Comparison of ENCODE assay signal across 1 cellular context in the genomic region with DNA sequence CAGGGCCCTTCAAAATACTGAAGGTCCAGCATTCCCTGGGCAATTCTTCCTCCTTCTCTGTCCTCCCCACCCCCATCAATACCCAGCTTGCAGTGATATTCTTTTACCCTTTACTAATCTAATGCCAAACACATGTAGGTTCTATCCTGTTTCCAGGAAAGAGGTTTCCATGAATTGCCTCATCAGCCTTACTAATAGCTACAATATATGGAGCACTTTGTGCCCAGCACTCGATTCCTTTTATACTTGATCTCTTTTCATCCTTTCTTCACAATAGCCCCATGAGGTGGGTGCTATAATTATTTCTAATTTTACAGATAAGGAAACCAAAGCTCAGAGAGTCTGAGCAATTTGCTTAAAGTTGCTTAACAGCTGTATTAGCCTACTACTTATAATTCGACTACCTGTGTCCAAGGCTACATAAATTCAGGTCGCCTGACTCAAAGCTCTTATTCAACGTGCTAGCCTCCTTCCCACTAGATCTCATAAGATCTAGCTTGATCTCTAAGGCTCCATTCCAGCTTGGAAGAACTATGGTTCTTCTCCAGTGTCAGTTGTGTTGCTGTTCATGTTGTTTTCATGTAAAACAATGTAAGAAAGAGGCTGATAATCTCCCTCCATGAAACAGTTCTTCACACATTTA.
TF ChIP-seq lines count a peak whose summit lies in the region.

No MANE protein-coding gene starts in this region.

TF ChIP-seq in K562, 482 proteins besides CTCF, POLR2A, EP300 and RAD21 (continued from another document and continues in another):
- TF ChIP-seq, protein P1, sequence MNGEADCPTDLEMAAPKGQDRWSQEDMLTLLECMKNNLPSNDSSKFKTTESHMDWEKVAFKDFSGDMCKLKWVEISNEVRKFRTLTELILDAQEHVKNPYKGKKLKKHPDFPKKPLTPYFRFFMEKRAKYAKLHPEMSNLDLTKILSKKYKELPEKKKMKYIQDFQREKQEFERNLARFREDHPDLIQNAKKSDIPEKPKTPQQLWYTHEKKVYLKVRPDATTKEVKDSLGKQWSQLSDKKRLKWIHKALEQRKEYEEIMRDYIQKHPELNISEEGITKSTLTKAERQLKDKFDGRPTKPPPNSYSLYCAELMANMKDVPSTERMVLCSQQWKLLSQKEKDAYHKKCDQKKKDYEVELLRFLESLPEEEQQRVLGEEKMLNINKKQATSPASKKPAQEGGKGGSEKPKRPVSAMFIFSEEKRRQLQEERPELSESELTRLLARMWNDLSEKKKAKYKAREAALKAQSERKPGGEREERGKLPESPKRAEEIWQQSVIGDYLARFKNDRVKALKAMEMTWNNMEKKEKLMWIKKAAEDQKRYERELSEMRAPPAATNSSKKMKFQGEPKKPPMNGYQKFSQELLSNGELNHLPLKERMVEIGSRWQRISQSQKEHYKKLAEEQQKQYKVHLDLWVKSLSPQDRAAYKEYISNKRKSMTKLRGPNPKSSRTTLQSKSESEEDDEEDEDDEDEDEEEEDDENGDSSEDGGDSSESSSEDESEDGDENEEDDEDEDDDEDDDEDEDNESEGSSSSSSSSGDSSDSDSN (IDR thresholded peaks at IDR 0.05; ENCODE audit: borderline replicate concordance in 1 of 2, low read depth in 2 of 2, low read length in 2 of 2), result 0 out of 4 replicates have a peak, but pooled peaks of 1 of the 2 experiments have one; percentile 29
- no peak for TF ChIP-seq ZNF324 (CRISPR knock-in tag; IDR thresholded peaks at IDR 0.05)
- TF ChIP-seq HDAC1 (IDR thresholded peaks at IDR 0.05), result 0 out of 4 replicates have a peak, but pooled peaks of 1 of the 2 experiments have one; percentile 47
- TF ChIP-seq POLR3A (IDR thresholded peaks at IDR 0.05; ENCODE audit: borderline replicate concordance, extremely low read depth, insufficient read depth, insufficient read length), result no peak
- no peak for TF ChIP-seq NELFE (IDR thresholded peaks at IDR 0.05; ENCODE audit: insufficient read depth, insufficient read length)
- TF ChIP-seq DNMT1 (IDR thresholded peaks at IDR 0.05), result no peak
- no peak for TF ChIP-seq ZNF764 (CRISPR knock-in tag; IDR thresholded peaks at IDR 0.05; ENCODE audit: low read depth)
- TF ChIP-seq L3MBTL2 (IDR thresholded peaks at IDR 0.05), result no peak; the same call in 1 of the 2 replicates
- TF ChIP-seq SPI1 (IDR thresholded peaks at IDR 0.05; ENCODE audit: borderline replicate concordance, low read depth, low read length), result no peak
- no peak for TF ChIP-seq TARDBP (IDR thresholded peaks at IDR 0.05)
- no peak for TF ChIP-seq SMAD2 (IDR thresholded peaks at IDR 0.05; ENCODE audit: low read depth, low read length)
- TF ChIP-seq SMARCA4 (IDR thresholded peaks at IDR 0.05), result peak; percentile 63; the same call in 1 of the 2 replicates
- TF ChIP-seq, protein P2, sequence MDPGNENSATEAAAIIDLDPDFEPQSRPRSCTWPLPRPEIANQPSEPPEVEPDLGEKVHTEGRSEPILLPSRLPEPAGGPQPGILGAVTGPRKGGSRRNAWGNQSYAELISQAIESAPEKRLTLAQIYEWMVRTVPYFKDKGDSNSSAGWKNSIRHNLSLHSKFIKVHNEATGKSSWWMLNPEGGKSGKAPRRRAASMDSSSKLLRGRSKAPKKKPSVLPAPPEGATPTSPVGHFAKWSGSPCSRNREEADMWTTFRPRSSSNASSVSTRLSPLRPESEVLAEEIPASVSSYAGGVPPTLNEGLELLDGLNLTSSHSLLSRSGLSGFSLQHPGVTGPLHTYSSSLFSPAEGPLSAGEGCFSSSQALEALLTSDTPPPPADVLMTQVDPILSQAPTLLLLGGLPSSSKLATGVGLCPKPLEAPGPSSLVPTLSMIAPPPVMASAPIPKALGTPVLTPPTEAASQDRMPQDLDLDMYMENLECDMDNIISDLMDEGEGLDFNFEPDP (CRISPR knock-in tag; IDR thresholded peaks at IDR 0.05), result no peak
- TF ChIP-seq, protein P3, sequence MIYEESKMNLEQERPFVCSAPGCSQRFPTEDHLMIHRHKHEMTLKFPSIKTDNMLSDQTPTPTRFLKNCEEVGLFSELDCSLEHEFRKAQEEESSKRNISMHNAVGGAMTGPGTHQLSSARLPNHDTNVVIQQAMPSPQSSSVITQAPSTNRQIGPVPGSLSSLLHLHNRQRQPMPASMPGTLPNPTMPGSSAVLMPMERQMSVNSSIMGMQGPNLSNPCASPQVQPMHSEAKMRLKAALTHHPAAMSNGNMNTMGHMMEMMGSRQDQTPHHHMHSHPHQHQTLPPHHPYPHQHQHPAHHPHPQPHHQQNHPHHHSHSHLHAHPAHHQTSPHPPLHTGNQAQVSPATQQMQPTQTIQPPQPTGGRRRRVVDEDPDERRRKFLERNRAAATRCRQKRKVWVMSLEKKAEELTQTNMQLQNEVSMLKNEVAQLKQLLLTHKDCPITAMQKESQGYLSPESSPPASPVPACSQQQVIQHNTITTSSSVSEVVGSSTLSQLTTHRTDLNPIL (CRISPR knock-in tag; IDR thresholded peaks at IDR 0.05), result no peak
- no peak for TF ChIP-seq NR2C1 (IDR thresholded peaks at IDR 0.05)
- TF ChIP-seq NR2C1 (tag; IDR thresholded peaks at IDR 0.05), result no peak
- TF ChIP-seq TEAD4 (IDR thresholded peaks at IDR 0.05; ENCODE audit: low read length), result peak; percentile 80
- TF ChIP-seq TEAD4 (CRISPR knock-in tag; IDR thresholded peaks at IDR 0.05; ENCODE audit: borderline replicate concordance), result no peak
- no peak for TF ChIP-seq ZNF274 (IDR thresholded peaks at IDR 0.05; ENCODE audit: borderline replicate concordance, low read depth, low read length)
- no peak for TF ChIP-seq CC2D1A (IDR thresholded peaks at IDR 0.05)
- TF ChIP-seq, protein P4, sequence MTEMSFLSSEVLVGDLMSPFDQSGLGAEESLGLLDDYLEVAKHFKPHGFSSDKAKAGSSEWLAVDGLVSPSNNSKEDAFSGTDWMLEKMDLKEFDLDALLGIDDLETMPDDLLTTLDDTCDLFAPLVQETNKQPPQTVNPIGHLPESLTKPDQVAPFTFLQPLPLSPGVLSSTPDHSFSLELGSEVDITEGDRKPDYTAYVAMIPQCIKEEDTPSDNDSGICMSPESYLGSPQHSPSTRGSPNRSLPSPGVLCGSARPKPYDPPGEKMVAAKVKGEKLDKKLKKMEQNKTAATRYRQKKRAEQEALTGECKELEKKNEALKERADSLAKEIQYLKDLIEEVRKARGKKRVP (CRISPR knock-in tag; IDR thresholded peaks at IDR 0.05), result peak; percentile 14; the same call in 1 of the 2 replicates
- peak; percentile 33; the same call in 1 of the 2 replicates for TF ChIP-seq NFE2 (IDR thresholded peaks at IDR 0.05; ENCODE audit: low read depth)
- no peak for TF ChIP-seq TAF1 (IDR thresholded peaks at IDR 0.05; ENCODE audit: control insufficient read depth, extremely low read depth, insufficient read depth, low read length, severe bottlenecking)
- TF ChIP-seq SREBF2 (CRISPR knock-in tag; IDR thresholded peaks at IDR 0.05), result no peak
- no peak for TF ChIP-seq SMARCB1 (IDR thresholded peaks at IDR 0.05; ENCODE audit: insufficient read length, low read depth)
- TF ChIP-seq NCOR1 (IDR thresholded peaks at IDR 0.05), result peak; percentile 80
- 0 out of 2 replicates have a peak, but pooled peaks have one; percentile 29 for TF ChIP-seq GATAD2B (IDR thresholded peaks at IDR 0.05; ENCODE audit: borderline replicate concordance)
- TF ChIP-seq RNF2 (IDR thresholded peaks at IDR 0.05), result no peak
- TF ChIP-seq, protein P5, sequence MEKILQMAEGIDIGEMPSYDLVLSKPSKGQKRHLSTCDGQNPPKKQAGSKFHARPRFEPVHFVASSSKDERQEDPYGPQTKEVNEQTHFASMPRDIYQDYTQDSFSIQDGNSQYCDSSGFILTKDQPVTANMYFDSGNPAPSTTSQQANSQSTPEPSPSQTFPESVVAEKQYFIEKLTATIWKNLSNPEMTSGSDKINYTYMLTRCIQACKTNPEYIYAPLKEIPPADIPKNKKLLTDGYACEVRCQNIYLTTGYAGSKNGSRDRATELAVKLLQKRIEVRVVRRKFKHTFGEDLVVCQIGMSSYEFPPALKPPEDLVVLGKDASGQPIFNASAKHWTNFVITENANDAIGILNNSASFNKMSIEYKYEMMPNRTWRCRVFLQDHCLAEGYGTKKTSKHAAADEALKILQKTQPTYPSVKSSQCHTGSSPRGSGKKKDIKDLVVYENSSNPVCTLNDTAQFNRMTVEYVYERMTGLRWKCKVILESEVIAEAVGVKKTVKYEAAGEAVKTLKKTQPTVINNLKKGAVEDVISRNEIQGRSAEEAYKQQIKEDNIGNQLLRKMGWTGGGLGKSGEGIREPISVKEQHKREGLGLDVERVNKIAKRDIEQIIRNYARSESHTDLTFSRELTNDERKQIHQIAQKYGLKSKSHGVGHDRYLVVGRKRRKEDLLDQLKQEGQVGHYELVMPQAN (IDR thresholded peaks at IDR 0.05; ENCODE audit: borderline replicate concordance), result no peak
- TF ChIP-seq, protein P6, sequence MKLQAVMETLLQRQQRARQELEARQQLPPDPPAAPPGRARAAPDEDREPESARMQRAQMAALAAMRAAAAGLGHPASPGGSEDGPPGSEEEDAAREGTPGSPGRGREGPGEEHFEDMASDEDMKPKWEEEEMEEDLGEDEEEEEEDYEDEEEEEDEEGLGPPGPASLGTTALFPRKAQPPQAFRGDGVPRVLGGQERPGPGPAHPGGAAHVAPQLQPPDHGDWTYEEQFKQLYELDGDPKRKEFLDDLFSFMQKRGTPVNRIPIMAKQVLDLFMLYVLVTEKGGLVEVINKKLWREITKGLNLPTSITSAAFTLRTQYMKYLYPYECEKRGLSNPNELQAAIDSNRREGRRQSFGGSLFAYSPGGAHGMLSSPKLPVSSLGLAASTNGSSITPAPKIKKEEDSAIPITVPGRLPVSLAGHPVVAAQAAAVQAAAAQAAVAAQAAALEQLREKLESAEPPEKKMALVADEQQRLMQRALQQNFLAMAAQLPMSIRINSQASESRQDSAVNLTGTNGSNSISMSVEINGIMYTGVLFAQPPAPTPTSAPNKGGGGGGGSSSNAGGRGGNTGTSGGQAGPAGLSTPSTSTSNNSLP (IDR thresholded peaks at IDR 0.05; ENCODE audit: borderline replicate concordance, low read depth, low read length), result peak; percentile 24; the same call in 1 of the 2 replicates
- no peak for TF ChIP-seq SOX6 (IDR thresholded peaks at IDR 0.05)
- TF ChIP-seq FOXA1 (IDR thresholded peaks at IDR 0.05; ENCODE audit: borderline replicate concordance), result no peak
- peak; percentile 84 for TF ChIP-seq CEBPG (CRISPR knock-in tag; IDR thresholded peaks at IDR 0.05)
- peak; percentile 66 to 89 for TF ChIP-seq CEBPG (tag; conservative IDR thresholded peaks at IDR 0.05 in 1 of 2, IDR thresholded peaks at IDR 0.05 in 1 of 2)
- TF ChIP-seq KDM1A (IDR thresholded peaks at IDR 0.05), result peak; percentile 71 to 79
- TF ChIP-seq XRCC3 (IDR thresholded peaks at IDR 0.05), result no peak
- no peak for TF ChIP-seq POLR2H (tag; IDR thresholded peaks at IDR 0.05; ENCODE audit: low read depth)
- TF ChIP-seq NFATC3 (IDR thresholded peaks at IDR 0.05), result no peak
- no peak for TF ChIP-seq RBM39 (optimal IDR thresholded peaks at IDR 0.05; ENCODE audit: low read depth, low read length)
- peak; percentile 98 for TF ChIP-seq NFRKB (IDR thresholded peaks at IDR 0.05; ENCODE audit: low read depth)
- TF ChIP-seq SIN3A (IDR thresholded peaks at IDR 0.05; ENCODE audit: borderline replicate concordance in 2 of 2, control insufficient read depth in 1 of 2, low read depth in 2 of 2, low read length in 2 of 2), result no peak
- no peak for TF ChIP-seq TSC22D4 (tag; IDR thresholded peaks at IDR 0.05)
- no peak for TF ChIP-seq ZNF766 (CRISPR knock-in tag; conservative IDR thresholded peaks at IDR 0.05)
- no peak for TF ChIP-seq PHF20 (IDR thresholded peaks at IDR 0.05; ENCODE audit: partially characterized antibody)
- no peak for TF ChIP-seq ILF3 (IDR thresholded peaks at IDR 0.05; ENCODE audit: borderline replicate concordance)
- TF ChIP-seq, protein P7, sequence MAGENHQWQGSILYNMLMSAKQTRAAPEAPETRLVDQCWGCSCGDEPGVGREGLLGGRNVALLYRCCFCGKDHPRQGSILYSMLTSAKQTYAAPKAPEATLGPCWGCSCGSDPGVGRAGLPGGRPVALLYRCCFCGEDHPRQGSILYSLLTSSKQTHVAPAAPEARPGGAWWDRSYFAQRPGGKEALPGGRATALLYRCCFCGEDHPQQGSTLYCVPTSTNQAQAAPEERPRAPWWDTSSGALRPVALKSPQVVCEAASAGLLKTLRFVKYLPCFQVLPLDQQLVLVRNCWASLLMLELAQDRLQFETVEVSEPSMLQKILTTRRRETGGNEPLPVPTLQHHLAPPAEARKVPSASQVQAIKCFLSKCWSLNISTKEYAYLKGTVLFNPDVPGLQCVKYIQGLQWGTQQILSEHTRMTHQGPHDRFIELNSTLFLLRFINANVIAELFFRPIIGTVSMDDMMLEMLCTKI (IDR thresholded peaks at IDR 0.05; ENCODE audit: partially characterized antibody), result no peak
- 0 out of 2 replicates have a peak, but pooled peaks have one; percentile 10 for TF ChIP-seq BRD4 (IDR thresholded peaks at IDR 0.05)
- TF ChIP-seq HIVEP1 (CRISPR knock-in tag; IDR thresholded peaks at IDR 0.05), result no peak
- TF ChIP-seq ZNF77 (CRISPR knock-in tag; IDR thresholded peaks at IDR 0.05), result no peak
- TF ChIP-seq TAL1 (IDR thresholded peaks at IDR 0.05), result peak; percentile 83
- TF ChIP-seq, protein P8, sequence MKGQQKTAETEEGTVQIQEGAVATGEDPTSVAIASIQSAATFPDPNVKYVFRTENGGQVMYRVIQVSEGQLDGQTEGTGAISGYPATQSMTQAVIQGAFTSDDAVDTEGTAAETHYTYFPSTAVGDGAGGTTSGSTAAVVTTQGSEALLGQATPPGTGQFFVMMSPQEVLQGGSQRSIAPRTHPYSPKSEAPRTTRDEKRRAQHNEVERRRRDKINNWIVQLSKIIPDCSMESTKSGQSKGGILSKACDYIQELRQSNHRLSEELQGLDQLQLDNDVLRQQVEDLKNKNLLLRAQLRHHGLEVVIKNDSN (CRISPR knock-in tag; IDR thresholded peaks at IDR 0.05), result no peak
- TF ChIP-seq TAF15 (IDR thresholded peaks at IDR 0.05; ENCODE audit: low read depth, low read length), result no peak
- TF ChIP-seq RCOR1 (IDR thresholded peaks at IDR 0.05; ENCODE audit: borderline replicate concordance in 1 of 2, low read depth in 2 of 2, low read length in 2 of 2), result peak; percentile 31 to 65; a peak in 2 of 4 replicates
- peak; percentile 78 for TF ChIP-seq CBFA2T2 (conservative IDR thresholded peaks at IDR 0.05)
- TF ChIP-seq CBFA2T3 (IDR thresholded peaks at IDR 0.05), result peak; percentile 88
- no peak for TF ChIP-seq FOS (IDR thresholded peaks at IDR 0.05; ENCODE audit: extremely low read depth, insufficient read length)
- TF ChIP-seq ZC3H8 (IDR thresholded peaks at IDR 0.05), result no peak
- TF ChIP-seq TBL1XR1 (IDR thresholded peaks at IDR 0.05; ENCODE audit: low read length in 2 of 2), result peak in 1 of 2 experiments; percentile 67; a peak in 1 of 4 replicates
- peak; percentile 86 for TF ChIP-seq TCF3 (CRISPR knock-in tag; IDR thresholded peaks at IDR 0.05)
- no peak for TF ChIP-seq ZBTB8A (IDR thresholded peaks at IDR 0.05; ENCODE audit: partially characterized antibody)
- TF ChIP-seq MYBL2 (IDR thresholded peaks at IDR 0.05; ENCODE audit: low read depth), result no peak
- no peak for TF ChIP-seq MYBL2 (CRISPR knock-in tag; IDR thresholded peaks at IDR 0.05; ENCODE audit: borderline replicate concordance)
- TF ChIP-seq EP400 (IDR thresholded peaks at IDR 0.05), result 0 out of 2 replicates have a peak, but pooled peaks have one; percentile 43
- TF ChIP-seq OTX1 (CRISPR knock-in tag; IDR thresholded peaks at IDR 0.05), result 0 out of 2 replicates have a peak, but pooled peaks have one; percentile 37
- TF ChIP-seq ZNF778 (CRISPR knock-in tag; IDR thresholded peaks at IDR 0.05), result no peak
- TF ChIP-seq ZNF354B (CRISPR knock-in tag; IDR thresholded peaks at IDR 0.05), result no peak
- no peak for TF ChIP-seq POU5F1 (IDR thresholded peaks at IDR 0.05; ENCODE audit: borderline replicate concordance, low read depth, low read length, partially characterized antibody)
- TF ChIP-seq PHF8 (IDR thresholded peaks at IDR 0.05; ENCODE audit: borderline replicate concordance, low read length), result no peak
